ENCODE assay signal across 8 cellular contexts in the genomic region with DNA sequence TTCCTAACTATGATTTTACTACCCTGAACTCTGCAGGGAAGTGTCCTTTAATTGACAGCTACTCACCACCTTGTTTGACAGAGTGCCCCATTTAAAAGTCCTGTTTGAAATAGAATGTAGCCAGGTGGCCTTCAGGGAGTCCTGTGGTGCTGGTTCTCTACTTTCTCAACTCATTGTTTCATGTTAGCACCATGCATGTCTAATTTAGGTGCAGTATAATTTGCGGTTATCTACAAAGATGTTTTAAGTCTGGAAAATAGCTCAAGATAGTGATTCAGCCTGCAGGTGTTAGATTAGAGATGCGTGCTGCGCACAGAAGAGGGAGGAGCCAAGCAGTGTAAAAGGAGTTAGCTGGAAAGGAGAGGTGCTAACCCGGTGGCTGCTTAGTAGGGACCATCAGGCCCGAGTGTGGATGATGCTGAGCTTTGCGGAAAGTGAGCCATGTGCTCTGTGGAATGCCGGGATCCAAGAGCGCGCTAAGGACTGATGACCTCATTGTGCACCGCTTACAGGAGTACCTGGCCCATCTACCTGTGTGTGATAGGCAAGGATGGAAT. TPM values are rescaled to one million over a fixed set of nuclear protein-coding genes. Genes with fewer than 3 reads are reported as not detected.
DNase-seq lines count a peak whose midpoint lies in the region; ATAC-seq and TF ChIP-seq lines count a peak whose summit lies in the region.

No MANE protein-coding gene starts in this region.

- 17 to 28% methylated on average over 10 of the region's 10 CpGs for WGBS in lower leg skin, 2 donors

- peak; percentile 77 for DNase-seq in NCI-H510A (lab: John Stamatoyannopoulos, UW)
- DNase-seq in activated T-cell treated with anti-CD3 and anti-CD28 coated beads, Interleukin-2, amount 50 U/mL, for 72 hours, result peak; percentile 63 to 70
- DNase-seq in foreskin keratinocyte, result peak; percentile 70 to 81
- DNase-seq in lower leg skin (ENCODE audit: low spot score in 2 of 2), result no peak

- TF ChIP-seq CTCF in foreskin keratinocyte (conservative IDR thresholded peaks at IDR 0.05) (no peak), lower leg skin (IDR thresholded peaks at IDR 0.05) (no peak)

- ATAC-seq in GM21717 (IDR thresholded peaks at IDR 0.05; ENCODE audit: unreplicated experiment), result peak; percentile 28
- peak; percentile 26 to 35 for ATAC-seq in activated T-cell treated with anti-CD3 and anti-CD28 coated beads, Interleukin-2, amount 50 U/mL, for 72 hours (replicated peaks in 1 of 2)
- ATAC-seq in foreskin keratinocyte, result peak; percentile 61
- ATAC-seq in HG03095 (IDR thresholded peaks at IDR 0.05; ENCODE audit: unreplicated experiment), result no peak

- peak overlapping the region; percentile 86 to 90 for H3K4me3 Mint-ChIP-seq in activated T-cell treated with anti-CD3 and anti-CD28 coated beads, Interleukin-2, amount 50 U/mL, for 72 hours

- H3K36me3 Mint-ChIP-seq in activated T-cell treated with anti-CD3 and anti-CD28 coated beads, Interleukin-2, amount 50 U/mL, for 72 hours (ENCODE audit: insufficient read depth in 2 of 2), result peaks cover 7 to 14% of the 10 kb centered on the region in 2 donors

- H3K36me3 ChIP-seq in ES-I3 (ENCODE audit: insufficient read depth, low read length), result no peaks in the 10 kb centered on the region

- intact Hi-C loops in lower leg skin (cut with DNase I; ENCODE audit: low total_unique reads), result no loop called here

- H3K27ac ChIP-seq in foreskin keratinocyte (peak overlapping the region; percentile 64), skin epidermis (peak overlapping the region in 16 of 21 experiments; percentile 87 to 98 (median 94))

- H3K4me3 ChIP-seq in skin epidermis (peak overlapping the region; percentile 64 to 90 (median 87)), lower leg skin (ENCODE audit: low read depth, poor library complexity, severe bottlenecking) (no peak overlapping the region)

- H3K27me3 ChIP-seq in foreskin keratinocyte, result no peaks in the 10 kb centered on the region

- no peaks in the 10 kb centered on the region for H3K9me3 Mint-ChIP-seq in activated T-cell treated with anti-CD3 and anti-CD28 coated beads, Interleukin-2, amount 50 U/mL, for 72 hours

- peaks cover 61% of the 10 kb centered on the region for H3K4me1 Mint-ChIP-seq in activated T-cell treated with anti-CD3 and anti-CD28 coated beads, Interleukin-2, amount 50 U/mL, for 72 hours (ENCODE audit: low read depth)

- 0 out of 2 replicates have a peak, but pooled peaks cover 5% of the 10 kb centered on the region for H3K4me1 ChIP-seq in ES-I3 (ENCODE audit: insufficient read depth, low read length)
- no peaks in the 10 kb centered on the region for H3K4me1 ChIP-seq in foreskin keratinocyte

- H3K9ac ChIP-seq in ES-I3 (ENCODE audit: low read depth, low read length), result peak overlapping the region; percentile 51; the same call in 1 of the 2 replicates

- no peaks in the 10 kb centered on the region for H3K9me3 ChIP-seq in ES-I3 (ENCODE audit: control insufficient read depth, insufficient read depth, low read length)

- TF ChIP-seq POLR2A in lower leg skin (IDR thresholded peaks at IDR 0.05), result no peak

- H3K27ac Mint-ChIP-seq in activated T-cell treated with anti-CD3 and anti-CD28 coated beads, Interleukin-2, amount 50 U/mL, for 72 hours, result peak overlapping the region; percentile 89

- no peaks in the 10 kb centered on the region for H3K27me3 Mint-ChIP-seq in activated T-cell treated with anti-CD3 and anti-CD28 coated beads, Interleukin-2, amount 50 U/mL, for 72 hours (ENCODE audit: low read depth)

RNA-seq across cellular contexts. Expression of gene CCM2, which starts 1.2 kb away (rescaled TPM):
- 100 to 1,000 TPM in 1 of 2 donors, 10 to 100 TPM in 1; 94.2 to 109 TPM for total RNA-seq in activated T-cell treated with anti-CD3 and anti-CD28 coated beads, Interleukin-2, amount 50 U/mL, for 72 hours
- total RNA-seq in foreskin keratinocyte (65.4 and 68.9 TPM in 2 replicates), lower leg skin (10 to 100 TPM; 25.1 to 45.7 (median 32.6) TPM)
- polyA plus RNA-seq in foreskin keratinocyte, result 84.0 and 86.5 TPM in 2 replicates

RNA-seq across cellular contexts. Expression of gene MYO1G, which starts 22.4 kb away (rescaled TPM):
- total RNA-seq in activated T-cell treated with anti-CD3 and anti-CD28 coated beads, Interleukin-2, amount 50 U/mL, for 72 hours, result 100 to 1,000 TPM; 595 to 606 TPM
- total RNA-seq in foreskin keratinocyte (0.04 and 0.10 TPM in 2 replicates), lower leg skin (1 to 10 TPM; 1.1 to 3.0 (median 2.2) TPM)
- 0.08 TPM in 1 of 2 replicates, not detected in the other for polyA plus RNA-seq in foreskin keratinocyte

Comparison
In these comparisons a context has a peak if more than half of its experiments do, and no peak if none do; other contexts are left out.
1. DNase-seq: peak in NCI-H510A (single experiment), activated T-cell treated with anti-CD3 and anti-CD28 coated beads, Interleukin-2, amount 50 U/mL, for 72 hours (2 of 2) and foreskin keratinocyte (2 of 2); none in lower leg skin (0 of 2).
2. RNA of gene MYO1G, which starts 22.4 kb away (total RNA-seq): 595 to 606 TPM in activated T-cell treated with anti-CD3 and anti-CD28 coated beads, Interleukin-2, amount 50 U/mL, for 72 hours; 1.1 to 3.0 TPM in lower leg skin and 0.04 to 0.10 TPM in foreskin keratinocyte; every median in the first group is over 100 times any median in the second.